10 cellular contexts compared by ENCODE assay signal in the genomic region with DNA sequence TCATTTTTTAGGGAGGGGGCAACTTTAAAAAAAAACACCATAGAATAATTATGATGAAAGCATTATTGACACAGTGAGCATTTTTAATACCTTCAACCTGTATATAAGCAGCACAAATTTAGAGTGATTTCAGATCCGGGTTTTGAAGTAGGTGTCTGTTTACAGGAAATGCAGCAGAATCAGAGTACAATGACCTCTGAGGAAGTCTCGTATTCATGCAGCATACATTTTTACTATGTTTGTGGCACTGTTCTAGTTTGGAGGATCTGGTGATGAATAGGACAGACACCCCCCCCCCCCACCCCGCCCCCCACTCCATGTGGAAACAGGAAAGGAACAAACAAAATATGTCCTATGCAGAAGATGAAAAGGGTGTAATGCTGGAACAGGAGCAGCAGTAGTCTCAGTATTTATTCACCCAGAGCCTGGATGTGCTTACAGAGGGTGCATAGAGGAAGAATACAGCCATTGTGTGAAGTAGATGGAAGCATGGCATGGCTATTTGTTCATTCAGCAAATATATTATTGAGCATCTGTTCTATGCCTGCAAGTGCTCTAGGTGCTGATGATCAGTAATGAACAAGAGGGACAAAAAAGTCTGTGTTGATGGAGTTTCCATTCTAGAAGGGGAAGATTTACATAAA. TPM values are rescaled to one million over a fixed set of nuclear protein-coding genes. Genes with fewer than 3 reads are reported as not detected.
DNase-seq lines count a peak whose midpoint lies in the region; ATAC-seq and TF ChIP-seq lines count a peak whose summit lies in the region.
"Had no signal": no experiment of that assay in that cellular context is flagged by ENCODE, and none has a peak within 500 bp of the region (broad histone marks: within the 10 kb centered on the region; RNA-seq: fewer than 3 reads in every experiment).

No MANE protein-coding gene starts in this region.

- no peak for TF ChIP-seq POLR2A in Peyer's patch (IDR thresholded peaks at IDR 0.05)

- H3K36me3 ChIP-seq in CD4-positive, alpha-beta memory T cell (ENCODE audit: insufficient read depth, low read length) = no peaks in the 10 kb centered on the region
- H3K36me3 ChIP-seq in GM23338 (ENCODE audit: insufficient read depth) (no peaks in the 10 kb centered on the region), Peyer's patch (no peaks in the 10 kb centered on the region)

- H3K9me2 ChIP-seq in GM23338 (ENCODE audit: insufficient read depth) = no peaks in the 10 kb centered on the region

- no peaks in the 10 kb centered on the region for H3K9me3 Mint-ChIP-seq in CD4-positive, alpha-beta memory T cell
- peaks cover 9% of the 10 kb centered on the region; the same call in 2 of the 3 replicates for H3K9me3 Mint-ChIP-seq in GM23338
- no peaks in the 10 kb centered on the region for H3K9me3 Mint-ChIP-seq in activated CD4-positive, alpha-beta memory T cell treated with anti-CD3 and anti-CD28 coated beads, Interleukin-2, amount 10 ng/mL, durations not matched to agents 7 days and 5 days

- H3K4me1 ChIP-seq in CD4-positive, alpha-beta memory T cell (ENCODE audit: insufficient read depth, low read length) = peaks cover 66% of the 10 kb centered on the region
- H3K4me1 ChIP-seq in GM23338 (ENCODE audit: insufficient read depth) (peaks cover 31% of the 10 kb centered on the region), Peyer's patch (peaks cover 0 to 27% (median 3%) of the 10 kb centered on the region in 4 donors)

- POLR2A ChIA-PET in CD4-positive, alpha-beta memory T cell (lab: Charles Lee; ENCODE audit: partially characterized antibody) = interaction anchor here (1.0 to 2.3 kb wide), 5 partner anchors 19 to 481 kb away, joined by 3 to 20 read pairs (median 3); partner anchors contain the start of genes RAB22A and VAPB
- POLR2A ChIA-PET in activated CD4-positive, alpha-beta memory T cell treated with anti-CD3 and anti-CD28 coated beads, Interleukin-2, amount 10 ng/mL, durations not matched to agents 7 days and 5 days (lab: Charles Lee) = interaction anchor here (1.3 to 1.9 kb wide), 2 partner anchors 20 to 99 kb away, joined by 5 to 11 read pairs; partner anchors contain the start of gene VAPB

- CTCF ChIA-PET in CD4-positive, alpha-beta memory T cell (lab: Charles Lee; ENCODE audit: partially characterized antibody) = interaction anchor here (0.7 to 2.0 kb wide), 7 partner anchors 9 to 247 kb away, joined by 3 to 5 read pairs (median 4); partner anchors contain the start of genes STX16 and VAPB
- CTCF ChIA-PET in activated CD4-positive, alpha-beta memory T cell treated with anti-CD3 and anti-CD28 coated beads, Interleukin-2, amount 10 ng/mL, durations not matched to agents 7 days and 5 days (lab: Charles Lee) = interaction anchor here (0.9 to 1.1 kb wide), 2 partner anchors 9 to 171 kb away, joined by 3 to 5 read pairs; no protein-coding TSS in a partner anchor

- H3K4me1 Mint-ChIP-seq in CD4-positive, alpha-beta memory T cell = peaks cover 8 to 41% (median 33%) of the 10 kb centered on the region in 4 donors
- peaks cover 33% of the 10 kb centered on the region for H3K4me1 Mint-ChIP-seq in GM23338
- H3K4me1 Mint-ChIP-seq in activated CD4-positive, alpha-beta memory T cell treated with anti-CD3 and anti-CD28 coated beads, Interleukin-2, amount 10 ng/mL, durations not matched to agents 7 days and 5 days = peaks cover 36% of the 10 kb centered on the region

- H3K4me3 Mint-ChIP-seq in CD4-positive, alpha-beta memory T cell = peak overlapping the region; percentile 54 to 89 (median 72)
- H3K4me3 Mint-ChIP-seq in GM23338 = peak overlapping the region; percentile 23; the same call in 2 of the 3 replicates
- peak overlapping the region; percentile 14 for H3K4me3 Mint-ChIP-seq in activated CD4-positive, alpha-beta memory T cell treated with anti-CD3 and anti-CD28 coated beads, Interleukin-2, amount 10 ng/mL, durations not matched to agents 7 days and 5 days

- intact Hi-C loops in CD4-positive, alpha-beta memory T cell (cut with micrococcal nuclease) = no loop called here

- no peaks in the 10 kb centered on the region for H3F3A ChIP-seq in GM23338 (replicated peaks; ENCODE audit: low read depth)

- ATAC-seq in GM23338 (no peak), HG02610 (IDR thresholded peaks at IDR 0.05; ENCODE audit: unreplicated experiment) (no peak)

- peak overlapping the region; percentile 64 for H3K4me2 ChIP-seq in GM23338

- peak overlapping the region; percentile 40 for H3K27ac ChIP-seq in CD4-positive, alpha-beta memory T cell (ENCODE audit: low read depth, low read length)
- H3K27ac ChIP-seq in GM23338 (ENCODE audit: low read depth) (0 out of 2 replicates have a peak overlapping the region, but pooled peaks have one; percentile 32), Peyer's patch (peak overlapping the region in 1 of 4 donors; percentile 36)

- DNase-seq in CD4-positive, alpha-beta memory T cell = peak in 4 of 5 donors; percentile 17 to 32 (median 22)
- no peak for DNase-seq in GM23338 (ENCODE audit: low spot score)
- no peak for DNase-seq in activated CD4-positive, alpha-beta memory T cell treated with anti-CD3 and anti-CD28 coated beads, Interleukin-2, amount 10 ng/mL, durations not matched to agents 7 days and 5 days
- peak; percentile 72 for DNase-seq in medulla oblongata (ENCODE audit: extremely low spot score)
- no peak for DNase-seq in hepatic stellate cell (ENCODE audit: low spot score)
- no peak for DNase-seq in Peyer's patch
- no peak for DNase-seq in HK-2 (ENCODE audit: unreplicated experiment)
- DNase-seq: activated effector memory CD4-positive, alpha-beta T cell treated with anti-CD3 and anti-CD28 coated beads, Interleukin-2, amount 50 U/mL, for 16 hours had no signal

- peak overlapping the region; percentile 75 to 95 (median 89) for H3K27ac Mint-ChIP-seq in CD4-positive, alpha-beta memory T cell
- H3K27ac Mint-ChIP-seq in GM23338 = peak overlapping the region; percentile 11; the same call in 1 of the 2 replicates
- H3K27ac Mint-ChIP-seq in activated CD4-positive, alpha-beta memory T cell treated with anti-CD3 and anti-CD28 coated beads, Interleukin-2, amount 10 ng/mL, durations not matched to agents 7 days and 5 days = peak overlapping the region; percentile 81

- H3K36me3 Mint-ChIP-seq in CD4-positive, alpha-beta memory T cell = no peaks in the 10 kb centered on the region
- peaks cover 10% of the 10 kb centered on the region; the same call in 2 of the 3 replicates for H3K36me3 Mint-ChIP-seq in GM23338 (ENCODE audit: low read depth)
- H3K36me3 Mint-ChIP-seq in activated CD4-positive, alpha-beta memory T cell treated with anti-CD3 and anti-CD28 coated beads, Interleukin-2, amount 10 ng/mL, durations not matched to agents 7 days and 5 days (ENCODE audit: low read depth) = peaks cover 3% of the 10 kb centered on the region

- peaks cover 2% of the 10 kb centered on the region; the same call in 1 of the 2 replicates for H4K20me1 ChIP-seq in GM23338 (replicated peaks; ENCODE audit: insufficient read depth)

- no peaks in the 10 kb centered on the region for H3K27me3 ChIP-seq in CD4-positive, alpha-beta memory T cell (ENCODE audit: insufficient read depth, low read length)
- H3K27me3 ChIP-seq in GM23338 (ENCODE audit: insufficient read depth) = no peaks in the 10 kb centered on the region
- no peaks in the 10 kb centered on the region for H3K27me3 ChIP-seq in Peyer's patch

- no peak overlapping the region for H3K4me3 ChIP-seq in CD4-positive, alpha-beta memory T cell (ENCODE audit: low read length in 2 of 2)
- H3K4me3 ChIP-seq in GM23338 = peak overlapping the region; percentile 37
- no peak overlapping the region for H3K4me3 ChIP-seq in Peyer's patch
- H3K4me3 ChIP-seq: skin epidermis had no signal

- H3K79me2 ChIP-seq in GM23338 (replicated peaks; ENCODE audit: insufficient read depth) = peaks cover 93% of the 10 kb centered on the region

- no peak overlapping the region for H2AFZ ChIP-seq in GM23338

- no peaks in the 10 kb centered on the region for H3K9me3 ChIP-seq in CD4-positive, alpha-beta memory T cell (ENCODE audit: control insufficient read depth in 1 of 2, low read length in 2 of 2)
- H3K9me3 ChIP-seq in Peyer's patch = no peaks in the 10 kb centered on the region

- TF ChIP-seq CTCF in GM23338 (conservative IDR thresholded peaks at IDR 0.05; ENCODE audit: low read depth in 2 of 2) (no peak), Peyer's patch (IDR thresholded peaks at IDR 0.05) (no peak)

- no peaks in the 10 kb centered on the region for H3K27me3 Mint-ChIP-seq in CD4-positive, alpha-beta memory T cell
- no peaks in the 10 kb centered on the region for H3K27me3 Mint-ChIP-seq in GM23338 (ENCODE audit: insufficient read depth, low read depth, poor library complexity)
- no peaks in the 10 kb centered on the region for H3K27me3 Mint-ChIP-seq in activated CD4-positive, alpha-beta memory T cell treated with anti-CD3 and anti-CD28 coated beads, Interleukin-2, amount 10 ng/mL, durations not matched to agents 7 days and 5 days

TF ChIP-seq in GM23338, 12 proteins besides CTCF, POLR2A, EP300 and RAD21 (continues in another document):
- TF ChIP-seq CREB1 (CRISPR knock-in tag; IDR thresholded peaks at IDR 0.05; ENCODE audit: low read depth) (no peak), JUNB (IDR thresholded peaks at IDR 0.05; ENCODE audit: unreplicated experiment) (no peak)

RNA-seq across cellular contexts. Expression of gene VAPB, which starts 19.7 kb away (rescaled TPM):
- total RNA-seq in CD4-positive, alpha-beta memory T cell = 10 to 100 TPM; 37.6 to 40.1 TPM
- 10 to 100 TPM; 27.6 to 28.4 TPM for polyA plus RNA-seq in CD4-positive, alpha-beta memory T cell
- 22.9 and 24.7 TPM in 2 replicates for total RNA-seq in GM23338 (2014; rRNA removed; shearing (Covaris generic))
- 17.4 and 18.8 TPM in 2 replicates for polyA plus RNA-seq in GM23338 (2016; fragmentation: Nextera tagmentation; extraction: Ambion mirVana)
- total RNA-seq in activated CD4-positive, alpha-beta memory T cell treated with anti-CD3 and anti-CD28 coated beads, Interleukin-2, amount 10 ng/mL, durations not matched to agents 7 days and 5 days = 10 to 100 TPM; 31.3 to 31.5 TPM
- 10 to 100 TPM; 24.6 to 30.8 (median 29.4) TPM for total RNA-seq in Peyer's patch

Comparison
In these comparisons a context has a peak if more than half of its experiments do, and no peak if none do; other contexts are left out.
1. DNase-seq: peak in CD4-positive, alpha-beta memory T cell (4 of 5) and medulla oblongata (single experiment); none in GM23338 (single experiment), activated CD4-positive, alpha-beta memory T cell treated with anti-CD3 and anti-CD28 coated beads, Interleukin-2, amount 10 ng/mL, durations not matched to agents 7 days and 5 days (single experiment), hepatic stellate cell (single experiment), Peyer's patch (0 of 3) and HK-2 (single experiment).
2. H3K27ac Mint-ChIP-seq: peak in every context shown above with its lines; median percentile 89 in CD4-positive, alpha-beta memory T cell; 81 in activated CD4-positive, alpha-beta memory T cell treated with anti-CD3 and anti-CD28 coated beads, Interleukin-2, amount 10 ng/mL, durations not matched to agents 7 days and 5 days; 11 in GM23338.
3. H3K4me3 Mint-ChIP-seq: peak in every context shown above with its lines; median percentile 72 in CD4-positive, alpha-beta memory T cell; 23 in GM23338; 14 in activated CD4-positive, alpha-beta memory T cell treated with anti-CD3 and anti-CD28 coated beads, Interleukin-2, amount 10 ng/mL, durations not matched to agents 7 days and 5 days.